In genomic region chr2:113711857-113712256, GRCh38 we compare ENCODE assay signal across 26 cellular contexts. TPM values are rescaled to one million over a fixed set of nuclear protein-coding genes. Genes with fewer than 3 reads are reported as not detected.
DNase-seq lines count a peak whose midpoint lies in the region; ATAC-seq and FAIRE-seq lines count a peak whose summit lies in the region.
"Had no signal": no experiment of that assay in that cellular context is flagged by ENCODE, and none has a peak within 500 bp of the region (broad histone marks: within the 10 kb centered on the region; RNA-seq: fewer than 3 reads in every experiment).

No MANE protein-coding gene starts in this region.

- DNase-seq in NCI-H526 treated with DMSO at 0.1 percent for 48 hours (lab: John Stamatoyannopoulos, UW) (peak; percentile 16), glomerular visceral epithelial cell (ENCODE audit: extremely low spot score) (peak; percentile 57), renal cortical epithelial cell (ENCODE audit: low read depth) (peak; percentile 97), cardiac septum (ENCODE audit: low spot score) (no peak)
- no peak for DNase-seq in central memory CD4-positive, alpha-beta T cell
- DNase-seq: activated CD4-positive, alpha-beta T cell treated with anti-CD3 and anti-CD28 coated beads for 1 hour; activated CD8-positive, alpha-beta T cell treated with anti-CD3 and anti-CD28 coated beads, Interleukin-2, amount 10 ng/mL, durations not matched to agents 7 days and 5 days; activated naive CD4-positive, alpha-beta T cell treated with anti-CD3 and anti-CD28 coated beads, Interleukin-2, amount 10 ng/mL, durations not matched to agents 7 days and 5 days; brain microvascular endothelial cell; hippocampal formation; Kasumi-1; left lung; mesenchymal stem cell; NCI-H146; NCI-H446; OCI-M1; posterior cingulate gyrus; sigmoid colon; stimulated activated CD4-positive, alpha-beta T cell treated with anti-CD3 and anti-CD28 coated beads, Interleukin-12 subunit alpha, Interleukin-12 subunit beta, amount 100 ng/mL, for 4 hours; stimulated activated CD4-positive, alpha-beta T cell treated with anti-CD3 and anti-CD28 coated beads, Interleukin-4, amount 100 ng/mL, for 1 hour; T-helper 2 cell; tibial artery had no signal

- FAIRE-seq in G401.6 (lab: Jason Lieb, UNC), result peak; percentile 96
- FAIRE-seq: HepG2 had no signal

- ATAC-seq in HG03097 (IDR thresholded peaks at IDR 0.05; ENCODE audit: low FRiP score, unreplicated experiment), result no peak
- ATAC-seq: activated CD8-positive, alpha-beta T cell treated with anti-CD3 and anti-CD28 coated beads, Interleukin-2, amount 10 ng/mL, durations not matched to agents 7 days and 5 days; gastroesophageal sphincter; HepG2; left lung had no signal

- intact Hi-C loops in cardiac septum (cut with DNase I), result no loop called here

RNA-seq across cellular contexts. Expression of gene SLC35F5, which starts 44.6 kb away (rescaled TPM):
- total RNA-seq in renal cortical epithelial cell, result 381 and 427 TPM in 2 replicates
- total RNA-seq in cardiac septum, result 66.3 TPM

Comparison
In these comparisons a context has a peak if more than half of its experiments do, and no peak if none do; other contexts are left out.
1. DNase-seq: peak in NCI-H526 treated with DMSO at 0.1 percent for 48 hours (single experiment), glomerular visceral epithelial cell (single experiment) and renal cortical epithelial cell (single experiment); none in central memory CD4-positive, alpha-beta T cell (single experiment) and cardiac septum (single experiment).